Comparison of ENCODE assay signal across 27 cellular contexts in genomic region chr9:23736293-23736692, GRCh38.
"Had no signal": no experiment of that assay in that cellular context is flagged by ENCODE, and none has a peak within 500 bp of the region (broad histone marks: within the 10 kb centered on the region; RNA-seq: fewer than 3 reads in every experiment).

No MANE protein-coding gene starts in this region.

- H3K36me3 Mint-ChIP-seq: stimulated activated effector memory CD8-positive, alpha-beta T cell treated with anti-CD3 and anti-CD28 coated beads, Interleukin-12 subunit alpha, Interleukin-12 subunit beta, amount 100 ng/mL, for 72 hours had no signal

- DNase-seq: colonic mucosa; effector memory CD4-positive, alpha-beta T cell; erythroblast; esophagus squamous epithelium; foreskin melanocyte; hypothalamus; left cardiac atrium; left lung; mesenchymal stem cell; midbrain; naive thymus-derived CD4-positive, alpha-beta T cell; occipital lobe; ovary; posterior cingulate gyrus; psoas muscle; right cardiac atrium; sigmoid colon; stimulated activated CD4-positive, alpha-beta T cell treated with anti-CD3 and anti-CD28 coated beads, Interleukin-2, amount 100 ng/mL, for 24 hours; stimulated activated CD4-positive, alpha-beta T cell treated with anti-CD3 and anti-CD28 coated beads, Interleukin-4, amount 100 ng/mL, for 24 hours; stimulated activated naive CD4-positive, alpha-beta T cell treated with Interleukin-2 at 50 U/mL for 16 hours; stomach; thyroid gland; trophoblast cell had no signal

- H3K4me1 ChIP-seq: colonic mucosa, esophagus squamous epithelium, left lung, psoas muscle, sigmoid colon, stomach, thyroid gland, vagina had no signal

- H3K27me3 ChIP-seq: colonic mucosa, esophagus squamous epithelium, left lung, ovary, sigmoid colon, stomach, thyroid gland, vagina had no signal

- ATAC-seq: left cardiac atrium; left lung; naive thymus-derived CD4-positive, alpha-beta T cell; psoas muscle; right cardiac atrium; stimulated activated effector memory CD8-positive, alpha-beta T cell treated with anti-CD3 and anti-CD28 coated beads, Interleukin-12 subunit alpha, Interleukin-12 subunit beta, amount 100 ng/mL, for 72 hours had no signal

- H3K27ac ChIP-seq: colonic mucosa, esophagus squamous epithelium, left lung, ovary, psoas muscle, sigmoid colon, stomach, thyroid gland, vagina had no signal

- H3K36me3 ChIP-seq: colonic mucosa, esophagus squamous epithelium, left lung, ovary, sigmoid colon, stomach, thyroid gland, vagina had no signal

- H3K4me1 Mint-ChIP-seq: stimulated activated effector memory CD8-positive, alpha-beta T cell treated with anti-CD3 and anti-CD28 coated beads, Interleukin-12 subunit alpha, Interleukin-12 subunit beta, amount 100 ng/mL, for 72 hours had no signal

- H3K4me3 ChIP-seq: colonic mucosa, esophagus squamous epithelium, left lung, ovary, psoas muscle, sigmoid colon, stomach, thyroid gland, vagina had no signal

- H3K9me3 Mint-ChIP-seq: dendritic cell treated with granulocyte-macrophage colony-stimulating factor and Interleukin-4, amounts not matched to agents 40 ng/mL and 50 ng/mL, for 4 days; nephron had no signal

- H3K9me3 ChIP-seq: colonic mucosa, esophagus squamous epithelium, left lung, ovary, psoas muscle, sigmoid colon, stomach, thyroid gland, vagina had no signal

- H3K4me3 Mint-ChIP-seq: dendritic cell treated with granulocyte-macrophage colony-stimulating factor and Interleukin-4, amounts not matched to agents 40 ng/mL and 50 ng/mL, for 4 days; naive thymus-derived CD4-positive, alpha-beta T cell; nephron; stimulated activated effector memory CD8-positive, alpha-beta T cell treated with anti-CD3 and anti-CD28 coated beads, Interleukin-12 subunit alpha, Interleukin-12 subunit beta, amount 100 ng/mL, for 72 hours had no signal

- H3K27ac Mint-ChIP-seq: dendritic cell treated with granulocyte-macrophage colony-stimulating factor and Interleukin-4, amounts not matched to agents 40 ng/mL and 50 ng/mL, for 4 days; naive thymus-derived CD4-positive, alpha-beta T cell; nephron; stimulated activated effector memory CD8-positive, alpha-beta T cell treated with anti-CD3 and anti-CD28 coated beads, Interleukin-12 subunit alpha, Interleukin-12 subunit beta, amount 100 ng/mL, for 72 hours had no signal

- H3K27me3 Mint-ChIP-seq: dendritic cell treated with granulocyte-macrophage colony-stimulating factor and Interleukin-4, amounts not matched to agents 40 ng/mL and 50 ng/mL, for 4 days; naive thymus-derived CD4-positive, alpha-beta T cell had no signal
